ENCODE assay signal across 27 cellular contexts in genomic region chr2:88870267-88870839, GRCh38.
"Had no signal": no experiment of that assay in that cellular context is flagged by ENCODE, and none has a peak within 500 bp of the region (broad histone marks: within the 10 kb centered on the region; RNA-seq: fewer than 3 reads in every experiment).

No MANE protein-coding gene starts in this region.

- H3K9me3 Mint-ChIP-seq: activated CD4-positive, alpha-beta memory T cell treated with anti-CD3 and anti-CD28 coated beads, Interleukin-2, amount 10 ng/mL, durations not matched to agents 7 days and 5 days; activated CD4-positive, alpha-beta T cell treated with anti-CD3 and anti-CD28 coated beads, Interleukin-2, amount 10 ng/mL, durations not matched to agents 7 days and 5 days; activated naive CD4-positive, alpha-beta T cell treated with anti-CD3 and anti-CD28 coated beads for 36 hours; activated naive CD8-positive, alpha-beta T cell treated with anti-CD3 and anti-CD28 coated beads, Interleukin-2, amount 10 ng/mL, durations not matched to agents 7 days and 5 days; activated T-helper 1 cell treated with anti-CD3 and anti-CD28 coated beads, Interleukin-12 subunit alpha, Interleukin-12 subunit beta, Interleukin-2, Interleukin-4 antibody, amounts not matched to agents 30 ng/mL and 10 ng/mL and 1 ng/mL, durations not matched to agents 14 hours and 24 hours and 36 hours; naive thymus-derived CD4-positive, alpha-beta T cell; stimulated activated effector memory CD8-positive, alpha-beta T cell treated with anti-CD3 and anti-CD28 coated beads, Interleukin-12 subunit alpha, Interleukin-12 subunit beta, amount 100 ng/mL, for 72 hours; T-helper 1 cell treated with Interleukin-12 subunit alpha and Interleukin-12 subunit beta and Interleukin-4 antibody, amounts not matched to agents 30 μg/mL and 1 μg/mL, for 36 hours had no signal

- H3K4me2 ChIP-seq: hepatocyte had no signal

- H3K27ac Mint-ChIP-seq: activated CD4-positive, alpha-beta memory T cell treated with anti-CD3 and anti-CD28 coated beads, Interleukin-2, amount 10 ng/mL, durations not matched to agents 7 days and 5 days; activated CD4-positive, alpha-beta T cell treated with anti-CD3 and anti-CD28 coated beads, Interleukin-2, amount 10 ng/mL, durations not matched to agents 7 days and 5 days; activated naive CD4-positive, alpha-beta T cell treated with anti-CD3 and anti-CD28 coated beads for 36 hours; activated naive CD8-positive, alpha-beta T cell treated with anti-CD3 and anti-CD28 coated beads, Interleukin-2, amount 10 ng/mL, durations not matched to agents 7 days and 5 days; activated T-helper 1 cell treated with anti-CD3 and anti-CD28 coated beads, Interleukin-12 subunit alpha, Interleukin-12 subunit beta, Interleukin-2, Interleukin-4 antibody, amounts not matched to agents 30 ng/mL and 10 ng/mL and 1 ng/mL, durations not matched to agents 14 hours and 24 hours and 36 hours; mesothelial cell of epicardium; naive thymus-derived CD4-positive, alpha-beta T cell; progenitor cell of endocrine pancreas; stimulated activated effector memory CD8-positive, alpha-beta T cell treated with anti-CD3 and anti-CD28 coated beads, Interleukin-12 subunit alpha, Interleukin-12 subunit beta, amount 100 ng/mL, for 72 hours; T-helper 1 cell treated with Interleukin-12 subunit alpha and Interleukin-12 subunit beta and Interleukin-4 antibody, amounts not matched to agents 30 μg/mL and 1 μg/mL, for 36 hours had no signal

- H3K79me2 ChIP-seq: hepatocyte had no signal

- H3K27me3 Mint-ChIP-seq: progenitor cell of endocrine pancreas had no signal

- H2AFZ ChIP-seq: hepatocyte had no signal

- H3K27ac ChIP-seq: gastroesophageal sphincter, hepatocyte, ovary, sigmoid colon, tibial nerve, WERI-Rb-1 had no signal

- H3K4me3 Mint-ChIP-seq: activated CD4-positive, alpha-beta memory T cell treated with anti-CD3 and anti-CD28 coated beads, Interleukin-2, amount 10 ng/mL, durations not matched to agents 7 days and 5 days; activated CD4-positive, alpha-beta T cell treated with anti-CD3 and anti-CD28 coated beads, Interleukin-2, amount 10 ng/mL, durations not matched to agents 7 days and 5 days; activated naive CD4-positive, alpha-beta T cell treated with anti-CD3 and anti-CD28 coated beads for 36 hours; activated naive CD8-positive, alpha-beta T cell treated with anti-CD3 and anti-CD28 coated beads, Interleukin-2, amount 10 ng/mL, durations not matched to agents 7 days and 5 days; activated T-helper 1 cell treated with anti-CD3 and anti-CD28 coated beads, Interleukin-12 subunit alpha, Interleukin-12 subunit beta, Interleukin-2, Interleukin-4 antibody, amounts not matched to agents 30 ng/mL and 10 ng/mL and 1 ng/mL, durations not matched to agents 14 hours and 24 hours and 36 hours; mesothelial cell of epicardium; naive thymus-derived CD4-positive, alpha-beta T cell; stimulated activated effector memory CD8-positive, alpha-beta T cell treated with anti-CD3 and anti-CD28 coated beads, Interleukin-12 subunit alpha, Interleukin-12 subunit beta, amount 100 ng/mL, for 72 hours; T-helper 1 cell treated with Interleukin-12 subunit alpha and Interleukin-12 subunit beta and Interleukin-4 antibody, amounts not matched to agents 30 μg/mL and 1 μg/mL, for 36 hours had no signal

- H3K4me1 Mint-ChIP-seq: activated CD4-positive, alpha-beta memory T cell treated with anti-CD3 and anti-CD28 coated beads, Interleukin-2, amount 10 ng/mL, durations not matched to agents 7 days and 5 days; mesothelial cell of epicardium had no signal

- H3K36me3 ChIP-seq: gastroesophageal sphincter, ovary, sigmoid colon, tibial nerve, WERI-Rb-1 had no signal

- H3K27me3 ChIP-seq: hepatocyte, ovary had no signal

- H3K9me3 ChIP-seq: gastroesophageal sphincter, ovary, sigmoid colon, tibial nerve had no signal

- H3K4me3 ChIP-seq: gastroesophageal sphincter, hepatocyte, ovary, sigmoid colon, tibial nerve had no signal

- ATAC-seq: gastroesophageal sphincter; left cardiac atrium; naive thymus-derived CD4-positive, alpha-beta T cell; stimulated activated effector memory CD8-positive, alpha-beta T cell treated with anti-CD3 and anti-CD28 coated beads, Interleukin-12 subunit alpha, Interleukin-12 subunit beta, amount 100 ng/mL, for 72 hours had no signal

- DNase-seq: activated CD4-positive, alpha-beta memory T cell treated with anti-CD3 and anti-CD28 coated beads, Interleukin-2, amount 10 ng/mL, durations not matched to agents 7 days and 5 days; activated CD4-positive, alpha-beta T cell treated with anti-CD3 and anti-CD28 coated beads for 1 hour; activated CD4-positive, alpha-beta T cell treated with anti-CD3 and anti-CD28 coated beads, Interleukin-2, amount 10 ng/mL, durations not matched to agents 7 days and 5 days; activated effector memory CD4-positive, alpha-beta T cell treated with anti-CD3 and anti-CD28 coated beads, Interleukin-2, amount 50 U/mL, for 16 hours; activated naive CD4-positive, alpha-beta T cell treated with anti-CD3 and anti-CD28 coated beads for 36 hours; activated naive CD8-positive, alpha-beta T cell treated with anti-CD3 and anti-CD28 coated beads, Interleukin-2, amount 10 ng/mL, durations not matched to agents 7 days and 5 days; activated T-cell treated with anti-CD3 and anti-CD28 coated beads for 4 hours; amniotic stem cell; caudate nucleus; islet precursor cell; left cardiac atrium; mammary epithelial cell; naive thymus-derived CD4-positive, alpha-beta T cell; ovary; sigmoid colon; small intestine; stimulated activated CD4-positive, alpha-beta T cell treated with anti-CD3 and anti-CD28 coated beads, Interleukin-4, amount 100 ng/mL, for 24 hours; T1000; WERI-Rb-1 had no signal

- H3K36me3 Mint-ChIP-seq: activated naive CD8-positive, alpha-beta T cell treated with anti-CD3 and anti-CD28 coated beads, Interleukin-2, amount 10 ng/mL, durations not matched to agents 7 days and 5 days; mesothelial cell of epicardium; naive thymus-derived CD4-positive, alpha-beta T cell; stimulated activated effector memory CD8-positive, alpha-beta T cell treated with anti-CD3 and anti-CD28 coated beads, Interleukin-12 subunit alpha, Interleukin-12 subunit beta, amount 100 ng/mL, for 72 hours had no signal

- H3K4me1 ChIP-seq: gastroesophageal sphincter, sigmoid colon, tibial nerve had no signal
